In the genomic region with DNA sequence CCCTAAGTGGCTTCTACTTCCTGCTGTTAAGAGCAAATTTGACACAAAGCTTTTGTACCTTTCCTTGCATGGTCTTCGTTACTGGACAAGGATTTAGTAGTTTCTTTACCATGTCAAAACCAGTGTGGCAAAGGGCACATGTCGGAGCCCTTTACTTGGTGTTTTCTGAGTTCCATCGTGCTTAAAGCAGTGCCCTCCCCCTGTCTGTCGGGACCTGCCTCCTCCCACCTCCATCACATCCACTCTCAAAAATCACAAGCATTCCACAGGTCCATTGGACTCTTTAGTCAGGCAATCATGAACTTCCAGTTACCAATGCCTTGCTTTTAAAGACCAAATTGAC, we compare ENCODE assay signal across 8 cellular contexts. TPM values are rescaled to one million over a fixed set of nuclear protein-coding genes. Genes with fewer than 3 reads are reported as not detected.
DNase-seq lines count a peak whose midpoint lies in the region; ATAC-seq, FAIRE-seq and TF ChIP-seq lines count a peak whose summit lies in the region.

No MANE protein-coding gene starts in this region.

- ATAC-seq in GM21515 (IDR thresholded peaks at IDR 0.05; ENCODE audit: unreplicated experiment) (peak; percentile 41), HG03571 (IDR thresholded peaks at IDR 0.05; ENCODE audit: unreplicated experiment) (peak; percentile 42), right lobe of liver (no peak)

- H3K9me3 Mint-ChIP-seq in immature natural killer cell: no peaks in the 10 kb centered on the region

- 29% methylated on average over 3 of the region's 4 CpGs for WGBS in right lobe of liver (ENCODE audit: insufficient coverage, low coverage, low lambda C conversion rate, missing lambda C conversion rate)

- H3K4me1 ChIP-seq in right lobe of liver: peaks cover 0 to 5% (median 0%) of the 10 kb centered on the region in 4 donors

- intact Hi-C loops in right lobe of liver (cut with DNase I): no loop called here

- no peaks in the 10 kb centered on the region for H3K9me3 ChIP-seq in right lobe of liver

- no peaks in the 10 kb centered on the region for H3K36me3 Mint-ChIP-seq in immature natural killer cell

- DNase-seq in GM06990 (ENCODE audit: extremely low read depth, insufficient read length): peak; percentile 29
- DNase-seq in immature natural killer cell: no peak
- DNase-seq in right lobe of liver: no peak
- no peak for DNase-seq in GM20000 (ENCODE audit: low spot score)
- DNase-seq in NCI-H2029 treated with DMSO at 0.1 percent for 48 hours (lab: John Stamatoyannopoulos, UW): no peak
- DNase-seq in HTR-8/SVneo (ENCODE audit: insufficient read length, low spot score): no peak

- H3K27me3 ChIP-seq in GM06990 (replicated peaks; ENCODE audit: control insufficient read depth, insufficient read depth, low read length) (no peaks in the 10 kb centered on the region), right lobe of liver (no peaks in the 10 kb centered on the region)

- H3K36me3 ChIP-seq in GM06990 (ENCODE audit: control insufficient read depth, insufficient read depth, low read length) (no peaks in the 10 kb centered on the region), right lobe of liver (no peaks in the 10 kb centered on the region)

- no peak overlapping the region for H3K27ac ChIP-seq in right lobe of liver

- TF ChIP-seq CTCF in GM06990 (IDR thresholded peaks at IDR 0.05; ENCODE audit: insufficient read depth, low read length, poor library complexity, severe bottlenecking): no peak
- TF ChIP-seq CTCF in right lobe of liver (IDR thresholded peaks at IDR 0.05): no peak
- no peak for TF ChIP-seq CTCF in GM20000 (IDR thresholded peaks at IDR 0.05; ENCODE audit: extremely low read depth, missing control alignments)

- no peak for TF ChIP-seq POLR2A in right lobe of liver (IDR thresholded peaks at IDR 0.05)

- FAIRE-seq in HTR-8/SVneo (lab: Jason Lieb, UNC): no peak

- H3K27ac Mint-ChIP-seq in immature natural killer cell: peak overlapping the region in 2 of 6 donors; percentile 14 to 62

- H3K4me1 Mint-ChIP-seq in immature natural killer cell: peaks cover 9 to 42% of the 10 kb centered on the region in 2 donors

- peak overlapping the region; percentile 64 for H3K4me3 ChIP-seq in GM06990 (replicated peaks; ENCODE audit: low read depth, low read length)
- no peak overlapping the region for H3K4me3 ChIP-seq in right lobe of liver

- peak overlapping the region; percentile 77 to 86 (median 83) for H3K4me3 Mint-ChIP-seq in immature natural killer cell

- no peaks in the 10 kb centered on the region for H3K27me3 Mint-ChIP-seq in immature natural killer cell (ENCODE audit: low read depth in 3 of 3)

RNA-seq across cellular contexts. Expression of a gene that starts 0.8 kb away (rescaled TPM):
- 1 to 10 TPM in 1 of 3 donors, under 1 TPM in 1, not detected in 1; 0.69 to 1.5 TPM for polyA plus RNA-seq in immature natural killer cell
- under 1 TPM; 0.20 to 0.98 (median 0.58) TPM for total RNA-seq in right lobe of liver

Comparison
In these comparisons a context has a peak if more than half of its experiments do, and no peak if none do; other contexts are left out.
1. ATAC-seq: peak in GM21515 (single experiment) and HG03571 (single experiment); none in right lobe of liver (0 of 4).